Comparison of ENCODE assay signal across 16 cellular contexts in the genomic region with DNA sequence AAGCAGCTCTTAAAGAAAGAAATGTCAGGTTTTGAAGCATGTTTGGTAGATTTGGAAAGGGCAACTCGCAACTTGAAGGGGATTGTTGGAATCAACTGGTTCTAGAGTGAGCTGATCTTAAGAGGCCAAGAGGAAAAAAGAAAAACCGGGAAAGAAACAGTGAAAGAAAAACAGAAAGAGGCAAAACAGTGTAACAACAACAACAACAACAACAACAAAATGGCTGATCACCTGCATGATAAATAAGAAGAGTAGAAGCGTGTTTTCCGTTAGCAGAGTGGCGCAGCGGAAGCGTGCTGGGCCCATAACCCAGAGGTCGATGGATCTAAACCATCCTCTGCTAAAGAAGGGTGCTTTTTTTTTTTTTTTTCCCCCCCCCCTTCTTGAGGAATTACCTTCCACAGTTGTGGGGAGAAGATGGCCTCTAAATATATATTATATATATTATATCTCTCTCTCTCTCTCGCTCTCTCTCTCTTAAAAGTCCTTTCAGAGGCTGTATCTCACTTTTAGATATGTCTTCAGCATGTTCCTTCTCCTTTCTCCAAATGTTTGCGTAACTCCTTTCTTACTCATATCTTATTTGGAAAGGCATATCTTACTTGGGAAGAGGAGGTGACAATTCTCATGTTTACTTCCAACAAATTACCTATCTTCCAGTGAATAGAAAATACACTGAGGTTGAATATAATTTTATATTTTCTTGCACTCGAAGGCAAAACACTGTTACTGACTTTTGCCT.
A peak's percentile ranks its signal among the peaks of the same experiment; 100 is the strongest.
DNase-seq lines count a peak whose midpoint lies in the region; ATAC-seq and TF ChIP-seq lines count a peak whose summit lies in the region.
"Had no signal": no experiment of that assay in that cellular context is flagged by ENCODE, and none has a peak within 500 bp of the region (broad histone marks: within the 10 kb centered on the region; RNA-seq: fewer than 3 reads in every experiment).

No MANE protein-coding gene starts in this region.

- H3K4me3 Mint-ChIP-seq in IgD-negative memory B cell, result peak overlapping the region in 2 of 4 donors; percentile 4 to 62
- H3K4me3 Mint-ChIP-seq in activated T-helper 17 cell treated with anti-CD3 and anti-CD28 coated beads, Interleukin-2, amount 50 U/mL, for 72 hours, result peak overlapping the region; percentile 3
- H3K4me3 Mint-ChIP-seq: natural killer cell treated with Interleukin-12 subunit alpha and Interleukin-12 subunit beta and Interleukin-15 and Interleukin-18, amount 100 ng/mL, for 72 hours had no signal

- intact Hi-C loops in transverse colon (cut with DNase I; ENCODE audit: low total_unique reads), result no loop called here

- no peak for TF ChIP-seq CTCF in GM12865 (IDR thresholded peaks at IDR 0.05; ENCODE audit: insufficient read depth, low read depth, low read length, missing control alignments)
- no peak for TF ChIP-seq CTCF in transverse colon (IDR thresholded peaks at IDR 0.05)

- H3K36me3 Mint-ChIP-seq in IgD-negative memory B cell, result peaks cover 2% of the 10 kb centered on the region
- peaks cover 5% of the 10 kb centered on the region for H3K36me3 Mint-ChIP-seq in activated T-helper 17 cell treated with anti-CD3 and anti-CD28 coated beads, Interleukin-2, amount 50 U/mL, for 72 hours (ENCODE audit: low read depth)
- H3K36me3 Mint-ChIP-seq: natural killer cell treated with Interleukin-12 subunit alpha and Interleukin-12 subunit beta and Interleukin-15 and Interleukin-18, amount 100 ng/mL, for 72 hours had no signal

- H3K4me3 ChIP-seq in GM12865 (ENCODE audit: low read depth, low read length) (no peak overlapping the region), transverse colon (no peak overlapping the region)
- H3K4me3 ChIP-seq: BLaER1 treated with 17β-estradiol and CSF1 and Interleukin-3, amounts not matched to agents 10 nM and 100 nM; dorsolateral prefrontal cortex; SJSA1 had no signal

- WGBS in transverse colon (ENCODE audit: low coverage in 1 of 2), 2 donors, result 83 to 89% methylated on average over 11 of the region's 11 CpGs

- ATAC-seq in activated T-helper 17 cell treated with anti-CD3 and anti-CD28 coated beads, Interleukin-2, amount 50 U/mL, for 72 hours (replicated peaks), result no peak
- ATAC-seq: left lobe of liver; natural killer cell treated with Interleukin-12 subunit alpha and Interleukin-12 subunit beta and Interleukin-15 and Interleukin-18, amount 100 ng/mL, for 72 hours had no signal

- H3K36me3 ChIP-seq in transverse colon, result no peaks in the 10 kb centered on the region
- H3K36me3 ChIP-seq: BLaER1 treated with 17β-estradiol and CSF1 and Interleukin-3, amounts not matched to agents 10 nM and 100 nM; SJSA1; WERI-Rb-1 had no signal

- H3K9me3 ChIP-seq in transverse colon, result no peaks in the 10 kb centered on the region
- H3K9me3 ChIP-seq: BLaER1 treated with 17β-estradiol and CSF1 and Interleukin-3, amounts not matched to agents 10 nM and 100 nM; SJSA1 had no signal

- H3K27me3 Mint-ChIP-seq in IgD-negative memory B cell, result peaks cover 10% of the 10 kb centered on the region
- peaks cover 10% of the 10 kb centered on the region for H3K27me3 Mint-ChIP-seq in activated T-helper 17 cell treated with anti-CD3 and anti-CD28 coated beads, Interleukin-2, amount 50 U/mL, for 72 hours

- in situ Hi-C loops in transverse colon (cut with MboI; ENCODE audit: low pct_ligation_motif_present in 1 of 4, low pct_unique_long_range_greater_than_20kb in 1 of 4, low sequenced_read_pairs in 3 of 4), result loop anchor here in 2 of 4 donors (10.0 kb wide), 1 partner anchor 117 kb away; a partner anchor contains a TSS

- H3K27ac ChIP-seq in transverse colon, result peak overlapping the region in 1 of 4 donors; percentile 89
- H3K27ac ChIP-seq: BLaER1 treated with 17β-estradiol and CSF1 and Interleukin-3, amounts not matched to agents 10 nM and 100 nM; dorsolateral prefrontal cortex; SJSA1; WERI-Rb-1 had no signal

- TF ChIP-seq EP300 in transverse colon (IDR thresholded peaks at IDR 0.05; ENCODE audit: low read depth), result no peak

- peaks cover 21 to 25% (median 23%) of the 10 kb centered on the region in 3 donors for H3K4me1 Mint-ChIP-seq in IgD-negative memory B cell
- no peaks in the 10 kb centered on the region for H3K4me1 Mint-ChIP-seq in activated T-helper 17 cell treated with anti-CD3 and anti-CD28 coated beads, Interleukin-2, amount 50 U/mL, for 72 hours

- peak overlapping the region in 2 of 3 donors; percentile 6 to 85 for H3K27ac Mint-ChIP-seq in IgD-negative memory B cell
- peak overlapping the region; percentile 50 for H3K27ac Mint-ChIP-seq in activated T-helper 17 cell treated with anti-CD3 and anti-CD28 coated beads, Interleukin-2, amount 50 U/mL, for 72 hours
- H3K27ac Mint-ChIP-seq: natural killer cell treated with Interleukin-12 subunit alpha and Interleukin-12 subunit beta and Interleukin-15 and Interleukin-18, amount 100 ng/mL, for 72 hours had no signal

- TF ChIP-seq POLR2A in transverse colon (IDR thresholded peaks at IDR 0.05), result no peak

- H3K9me3 Mint-ChIP-seq in IgD-negative memory B cell, result no peaks in the 10 kb centered on the region
- no peaks in the 10 kb centered on the region for H3K9me3 Mint-ChIP-seq in activated T-helper 17 cell treated with anti-CD3 and anti-CD28 coated beads, Interleukin-2, amount 50 U/mL, for 72 hours
- H3K9me3 Mint-ChIP-seq: natural killer cell treated with Interleukin-12 subunit alpha and Interleukin-12 subunit beta and Interleukin-15 and Interleukin-18, amount 100 ng/mL, for 72 hours had no signal

- peaks cover 0 to 66% (median 27%) of the 10 kb centered on the region in 4 donors for H3K4me1 ChIP-seq in transverse colon
- H3K4me1 ChIP-seq: SJSA1 had no signal

- DNase-seq in GM12865 (ENCODE audit: low read depth), result peak; percentile 40
- peak; percentile 35 for DNase-seq in iPS-NIHi7 (ENCODE audit: extremely low spot score)
- no peak for DNase-seq in transverse colon
- no peak for DNase-seq in activated CD4-positive, CD25-positive, alpha-beta regulatory T cell treated with anti-CD3 and anti-CD28 coated beads, Interleukin-2, amount 50 U/mL, for 72 hours
- no peak for DNase-seq in cerebellar nuclear complex (lab: John Stamatoyannopoulos, UW)
- DNase-seq in EL, result no peak
- DNase-seq: dorsolateral prefrontal cortex, NCI-H1105, NCI-H526, WERI-Rb-1 had no signal

- H3K27me3 ChIP-seq in transverse colon, result peaks cover 9% of the 10 kb centered on the region
- H3K27me3 ChIP-seq: BLaER1 treated with 17β-estradiol and CSF1 and Interleukin-3, amounts not matched to agents 10 nM and 100 nM had no signal

Comparison
In these comparisons a context has a peak if more than half of its experiments do, and no peak if none do; other contexts are left out.
1. DNase-seq: peak in GM12865 (single experiment) and iPS-NIHi7 (single experiment); none in transverse colon (single experiment), activated CD4-positive, CD25-positive, alpha-beta regulatory T cell treated with anti-CD3 and anti-CD28 coated beads, Interleukin-2, amount 50 U/mL, for 72 hours (single experiment), cerebellar nuclear complex (0 of 2) and EL (single experiment).